ENCODE assay signal across 1 cellular context in genomic region chr18:64137914-64138313, GRCh38.
TF ChIP-seq lines count a peak whose summit lies in the region.

No MANE protein-coding gene starts in this region.

TF ChIP-seq in neural cell, 6 proteins besides CTCF, POLR2A, EP300 and RAD21:
- TF ChIP-seq REST (IDR thresholded peaks at IDR 0.05; ENCODE audit: borderline replicate concordance) (peak; percentile 77), TAF1 (IDR thresholded peaks at IDR 0.05; ENCODE audit: low read depth) (no peak), POLR2AphosphoS5 (IDR thresholded peaks at IDR 0.05) (peak; percentile 32), EZH2 (IDR thresholded peaks at IDR 0.05; ENCODE audit: borderline replicate concordance, insufficient read depth, low read length, poor library complexity, severe bottlenecking) (no peak)
